Comparison of ENCODE assay signal across 8 cellular contexts in the genomic region with DNA sequence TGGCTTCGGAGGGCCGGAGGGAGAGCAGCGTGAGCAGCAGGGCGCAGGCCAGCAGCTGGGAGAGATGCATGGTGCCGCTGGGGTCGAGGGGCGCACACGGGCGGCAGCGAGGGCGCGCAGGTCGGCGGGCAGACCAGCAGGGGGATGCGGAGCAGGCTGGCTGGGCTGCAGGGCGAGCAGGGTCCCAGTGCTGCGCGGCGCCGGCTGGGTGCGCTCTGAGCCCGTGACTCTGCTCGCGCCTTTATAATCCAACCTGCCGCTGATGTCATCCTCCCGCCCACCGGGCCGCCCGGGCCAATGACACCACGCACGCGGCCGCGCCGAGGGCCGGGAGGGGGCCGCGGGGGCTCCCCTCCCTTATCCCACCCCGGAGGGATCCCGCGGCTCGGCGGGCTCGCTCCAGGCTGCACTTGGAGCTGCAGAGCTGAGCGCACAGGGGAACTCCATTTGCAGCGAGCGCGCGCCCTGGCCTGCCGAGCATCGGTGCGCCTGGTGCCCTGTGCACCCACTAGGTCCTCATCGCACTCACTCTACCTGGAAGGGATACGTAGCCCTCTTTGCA. TPM values are rescaled to one million over a fixed set of nuclear protein-coding genes. Genes with fewer than 3 reads are reported as not detected.
A peak's percentile ranks its signal among the peaks of the same experiment; 100 is the strongest.
DNase-seq lines count a peak whose midpoint lies in the region; ATAC-seq and TF ChIP-seq lines count a peak whose summit lies in the region.

A gene with protein sequence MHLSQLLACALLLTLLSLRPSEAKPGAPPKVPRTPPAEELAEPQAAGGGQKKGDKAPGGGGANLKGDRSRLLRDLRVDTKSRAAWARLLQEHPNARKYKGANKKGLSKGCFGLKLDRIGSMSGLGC (minus strand): TSS at position 217 of the 562 bp plus-strand sequence. CDS start 147 bp downstream, at position 70.

- H3K36me3 ChIP-seq in SJCRH30 (no peaks in the 10 kb centered on the region), right atrium auricular region (no peaks in the 10 kb centered on the region)

- peak within 1 kb of the TSS; percentile 69 for H3K4me3 Mint-ChIP-seq in activated naive CD8-positive, alpha-beta T cell treated with anti-CD3 and anti-CD28 coated beads, Interleukin-2, amount 50 U/mL, for 24 hours

- CTCF ChIA-PET in AG04449 (lab: Yijun Ruan, JAX) = interaction anchor here (0.7 to 11.9 kb wide), 23 partner anchors 8 to 513 kb away, joined by 3 to 147 read pairs (median 4); no protein-coding TSS in a partner anchor

- no peaks in the 10 kb centered on the region for H3K9me3 Mint-ChIP-seq in activated naive CD8-positive, alpha-beta T cell treated with anti-CD3 and anti-CD28 coated beads, Interleukin-2, amount 50 U/mL, for 24 hours

- peak within 1 kb of the TSS; percentile 20; the same call in 1 of the 2 replicates for H3K27ac ChIP-seq in SJCRH30
- H3K27ac ChIP-seq in right atrium auricular region = no peak within 1 kb of the TSS

- H3K4me1 ChIP-seq in SJCRH30 (peaks cover 12% of the 10 kb centered on the region; the same call in 1 of the 2 replicates), right atrium auricular region (peaks cover 0 to 29% of the 10 kb centered on the region in 2 donors)

- TF ChIP-seq CTCF in AG04449 (IDR thresholded peaks at IDR 0.05; ENCODE audit: insufficient read depth, low read length, missing control alignments) (peak; percentile 39), right atrium auricular region (IDR thresholded peaks at IDR 0.05) (peak in 1 of 2 donors; percentile 48), retinal pigment epithelial cell (conservative IDR thresholded peaks at IDR 0.05; ENCODE audit: low read depth, low read length) (peak; percentile 38)

- H3K4me3 ChIP-seq in AG04449 (ENCODE audit: low read depth, low read length) (peak within 1 kb of the TSS; percentile 46), SJCRH30 (peak within 1 kb of the TSS; percentile 71), right atrium auricular region (peak within 1 kb of the TSS; percentile 7 to 44), retinal pigment epithelial cell (ENCODE audit: low read length) (peak within 1 kb of the TSS; percentile 43)

- no peaks in the 10 kb centered on the region for H3K36me3 Mint-ChIP-seq in activated naive CD8-positive, alpha-beta T cell treated with anti-CD3 and anti-CD28 coated beads, Interleukin-2, amount 50 U/mL, for 24 hours (ENCODE audit: low read depth)

- peaks cover 5% of the 10 kb centered on the region for H3K4me1 Mint-ChIP-seq in activated naive CD8-positive, alpha-beta T cell treated with anti-CD3 and anti-CD28 coated beads, Interleukin-2, amount 50 U/mL, for 24 hours

- no peak within 1 kb of the TSS for H3K27ac Mint-ChIP-seq in activated naive CD8-positive, alpha-beta T cell treated with anti-CD3 and anti-CD28 coated beads, Interleukin-2, amount 50 U/mL, for 24 hours

- POLR2A ChIA-PET in AG04449 (lab: Yijun Ruan, JAX) = no interaction called here

- DNase-seq in AG04449 (ENCODE audit: low read depth, low spot score) (no peak), GM19238 (ENCODE audit: insufficient read length, low spot score) (peak; percentile 63), Kasumi-1 (lab: John Stamatoyannopoulos, UW) (peak; percentile 12 to 26), SJCRH30 (peak; percentile 91 to 93), right atrium auricular region (ENCODE audit: low spot score) (no peak), retinal pigment epithelial cell (ENCODE audit: low read depth) (no peak)
- DNase-seq in activated naive CD8-positive, alpha-beta T cell treated with anti-CD3 and anti-CD28 coated beads, Interleukin-2, amount 50 U/mL, for 24 hours = peak; percentile 81

- ATAC-seq in activated naive CD8-positive, alpha-beta T cell treated with anti-CD3 and anti-CD28 coated beads, Interleukin-2, amount 50 U/mL, for 24 hours = peak; percentile 90
- no peak for ATAC-seq in HG02840 (IDR thresholded peaks at IDR 0.05; ENCODE audit: low FRiP score, unreplicated experiment)

- peaks cover 43% of the 10 kb centered on the region for H3K27me3 Mint-ChIP-seq in activated naive CD8-positive, alpha-beta T cell treated with anti-CD3 and anti-CD28 coated beads, Interleukin-2, amount 50 U/mL, for 24 hours

- H3K27me3 ChIP-seq in SJCRH30 (no peaks in the 10 kb centered on the region), right atrium auricular region (peaks cover 8 to 12% of the 10 kb centered on the region in 2 donors)

- H3K9me3 ChIP-seq in SJCRH30 (replicated peaks) (no peaks in the 10 kb centered on the region), right atrium auricular region (no peaks in the 10 kb centered on the region)

RNA-seq across cellular contexts. Expression of the gene that starts here (rescaled TPM):
- 6.7 and 8.5 TPM in 2 replicates for total RNA-seq in SJCRH30 (2014; rRNA removed; shearing (Covaris generic))
- 1 to 10 TPM in 1 of 2 donors, under 1 TPM in 1; 0.82 to 1.1 TPM for total RNA-seq in right atrium auricular region

Comparison
In these comparisons a context has a peak if more than half of its experiments do, and no peak if none do; other contexts are left out.
1. DNase-seq: peak in GM19238 (single experiment), Kasumi-1 (2 of 2), SJCRH30 (2 of 2) and activated naive CD8-positive, alpha-beta T cell treated with anti-CD3 and anti-CD28 coated beads, Interleukin-2, amount 50 U/mL, for 24 hours (single experiment); none in AG04449 (single experiment), right atrium auricular region (single experiment) and retinal pigment epithelial cell (single experiment).
2. Peak in every context shown above with its lines, with median percentiles within 50 percentile points of each other: H3K4me3 ChIP-seq.